Comparison of ENCODE assay signal across 8 cellular contexts in the genomic region with DNA sequence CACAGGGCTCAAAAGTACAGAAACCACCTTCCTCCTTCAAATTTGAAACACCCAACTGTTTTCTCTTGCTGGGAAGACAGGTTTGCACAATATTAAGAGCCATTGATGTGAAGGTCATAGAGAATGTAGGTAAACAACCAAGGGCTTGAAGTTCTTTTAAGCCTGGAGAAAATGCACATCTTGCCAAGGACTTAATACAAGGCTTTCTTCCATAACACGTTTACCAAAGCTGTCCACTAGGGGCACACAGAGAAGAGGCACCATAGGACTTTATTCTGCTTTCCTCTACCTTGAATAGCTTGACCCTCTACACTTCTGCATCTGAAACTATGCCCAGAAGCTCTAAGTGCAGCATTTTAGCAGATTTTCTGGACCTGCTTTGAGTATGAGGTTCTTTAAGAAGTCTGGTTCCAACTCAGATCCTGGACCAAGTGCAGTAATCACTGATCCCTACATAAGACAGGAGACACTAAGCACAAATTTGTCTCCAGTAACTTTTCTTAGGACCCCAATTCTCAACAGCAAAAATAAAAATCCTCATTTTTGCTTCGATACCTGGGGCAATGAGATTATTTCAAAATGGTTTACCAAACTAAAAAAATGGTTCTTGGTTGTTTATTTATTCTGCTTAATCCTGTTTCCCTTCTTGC.
DNase-seq lines count a peak whose midpoint lies in the region; ATAC-seq and TF ChIP-seq lines count a peak whose summit lies in the region.

No MANE protein-coding gene starts in this region.

- H3K9ac ChIP-seq in adipocyte (ENCODE audit: low read length) = no peak overlapping the region

- H3K9me3 Mint-ChIP-seq in stimulated activated naive B cell treated with anti-CD40 and anti-IgM and Interleukin-4, amounts not matched to agents 10 μg/mL and 1 μg/mL and 100 μg/mL, for 72 hours = no peaks in the 10 kb centered on the region
- no peaks in the 10 kb centered on the region for H3K9me3 Mint-ChIP-seq in activated CD4-positive, alpha-beta memory T cell treated with anti-CD3 and anti-CD28 coated beads, Interleukin-2, amount 10 ng/mL, durations not matched to agents 7 days and 5 days

- CTCF ChIA-PET in activated CD4-positive, alpha-beta memory T cell treated with anti-CD3 and anti-CD28 coated beads, Interleukin-2, amount 10 ng/mL, durations not matched to agents 7 days and 5 days (lab: Charles Lee) = interaction anchor here (1.0 to 1.4 kb wide), 2 partner anchors 15 to 21 kb away, joined by 3 read pairs; no protein-coding TSS in a partner anchor

- peak; percentile 76 to 80 for ATAC-seq in stimulated activated naive B cell treated with anti-CD40 and anti-IgM and Interleukin-4, amounts not matched to agents 10 μg/mL and 1 μg/mL and 100 μg/mL, for 72 hours (replicated peaks)

- no peaks in the 10 kb centered on the region for H3K27me3 Mint-ChIP-seq in stimulated activated naive B cell treated with anti-CD40 and anti-IgM and Interleukin-4, amounts not matched to agents 10 μg/mL and 1 μg/mL and 100 μg/mL, for 72 hours
- H3K27me3 Mint-ChIP-seq in activated CD4-positive, alpha-beta memory T cell treated with anti-CD3 and anti-CD28 coated beads, Interleukin-2, amount 10 ng/mL, durations not matched to agents 7 days and 5 days = peaks cover 1% of the 10 kb centered on the region

- H3K4me1 ChIP-seq in adipocyte (ENCODE audit: control insufficient read depth, insufficient read depth, low read length) (peaks cover 12% of the 10 kb centered on the region), hepatocyte (ENCODE audit: insufficient read depth) (no peaks in the 10 kb centered on the region)

- no peak overlapping the region for H2AFZ ChIP-seq in hepatocyte

- WGBS in hepatocyte (ENCODE audit: low lambda C conversion rate, missing lambda C conversion rate) = 43% methylated on average over 2 of the region's 2 CpGs

- no peak overlapping the region for H3K4me3 Mint-ChIP-seq in stimulated activated naive B cell treated with anti-CD40 and anti-IgM and Interleukin-4, amounts not matched to agents 10 μg/mL and 1 μg/mL and 100 μg/mL, for 72 hours
- no peak overlapping the region for H3K4me3 Mint-ChIP-seq in activated CD4-positive, alpha-beta memory T cell treated with anti-CD3 and anti-CD28 coated beads, Interleukin-2, amount 10 ng/mL, durations not matched to agents 7 days and 5 days

- peak; percentile 51 for TF ChIP-seq CTCF in hepatocyte (IDR thresholded peaks at IDR 0.05; ENCODE audit: poor library complexity)

- no peaks in the 10 kb centered on the region for H3K79me2 ChIP-seq in hepatocyte

- H3K9me3 ChIP-seq in adipocyte (ENCODE audit: control insufficient read depth, low read length) = no peaks in the 10 kb centered on the region
- no peaks in the 10 kb centered on the region for H3K9me3 ChIP-seq in hepatocyte (ENCODE audit: low read depth)

- H3K27me3 ChIP-seq in adipocyte (replicated peaks; ENCODE audit: control insufficient read depth, insufficient read depth, low read length) (no peaks in the 10 kb centered on the region), hepatocyte (no peaks in the 10 kb centered on the region)

- no peak overlapping the region for H3K27ac Mint-ChIP-seq in stimulated activated naive B cell treated with anti-CD40 and anti-IgM and Interleukin-4, amounts not matched to agents 10 μg/mL and 1 μg/mL and 100 μg/mL, for 72 hours
- no peak overlapping the region for H3K27ac Mint-ChIP-seq in activated CD4-positive, alpha-beta memory T cell treated with anti-CD3 and anti-CD28 coated beads, Interleukin-2, amount 10 ng/mL, durations not matched to agents 7 days and 5 days

- no peak overlapping the region for H3K4me2 ChIP-seq in hepatocyte

- peak; percentile 11 for DNase-seq in stimulated activated CD4-positive, alpha-beta T cell treated with anti-CD3 and anti-CD28 coated beads, Interleukin-15, amount 100 ng/mL, for 24 hours
- no peak for DNase-seq in stimulated activated CD4-positive, alpha-beta T cell treated with anti-CD3 and anti-CD28 coated beads, Interleukin-1b, Interleukin-23, amount 100 ng/mL, for 48 hours
- DNase-seq in H4 (ENCODE audit: low spot score) (peak; percentile 56), M059J (ENCODE audit: low read depth) (peak; percentile 58), adipocyte (ENCODE audit: low read depth) (peak; percentile 74), hepatocyte (ENCODE audit: low spot score) (peak; percentile 71)
- DNase-seq in stimulated activated naive B cell treated with anti-CD40 and anti-IgM and Interleukin-4, amounts not matched to agents 10 μg/mL and 1 μg/mL and 100 μg/mL, for 72 hours = no peak
- DNase-seq in activated CD4-positive, alpha-beta memory T cell treated with anti-CD3 and anti-CD28 coated beads, Interleukin-2, amount 10 ng/mL, durations not matched to agents 7 days and 5 days = no peak

- H4K20me1 ChIP-seq in hepatocyte (ENCODE audit: insufficient read depth, poor library complexity, severe bottlenecking) = no peaks in the 10 kb centered on the region

- peaks cover 2 to 6% of the 10 kb centered on the region in 2 donors for H3K4me1 Mint-ChIP-seq in stimulated activated naive B cell treated with anti-CD40 and anti-IgM and Interleukin-4, amounts not matched to agents 10 μg/mL and 1 μg/mL and 100 μg/mL, for 72 hours
- no peaks in the 10 kb centered on the region for H3K4me1 Mint-ChIP-seq in activated CD4-positive, alpha-beta memory T cell treated with anti-CD3 and anti-CD28 coated beads, Interleukin-2, amount 10 ng/mL, durations not matched to agents 7 days and 5 days

- no peaks in the 10 kb centered on the region for H3K9me2 ChIP-seq in hepatocyte (replicated peaks; ENCODE audit: insufficient read depth)

- POLR2A ChIA-PET in activated CD4-positive, alpha-beta memory T cell treated with anti-CD3 and anti-CD28 coated beads, Interleukin-2, amount 10 ng/mL, durations not matched to agents 7 days and 5 days (lab: Charles Lee) = no interaction called here

- peaks cover 96% of the 10 kb centered on the region for H3K36me3 ChIP-seq in adipocyte (ENCODE audit: control insufficient read depth, insufficient read depth, low read length, severe bottlenecking)
- H3K36me3 ChIP-seq in hepatocyte (replicated peaks; ENCODE audit: insufficient read depth, low read depth) = no peaks in the 10 kb centered on the region

- H3K36me3 Mint-ChIP-seq in stimulated activated naive B cell treated with anti-CD40 and anti-IgM and Interleukin-4, amounts not matched to agents 10 μg/mL and 1 μg/mL and 100 μg/mL, for 72 hours = no peaks in the 10 kb centered on the region
- H3K36me3 Mint-ChIP-seq in activated CD4-positive, alpha-beta memory T cell treated with anti-CD3 and anti-CD28 coated beads, Interleukin-2, amount 10 ng/mL, durations not matched to agents 7 days and 5 days (ENCODE audit: low read depth) = no peaks in the 10 kb centered on the region

- no peak overlapping the region for H3K27ac ChIP-seq in hepatocyte

- no peak overlapping the region for H3K4me3 ChIP-seq in adipocyte (ENCODE audit: low read length)
- H3K4me3 ChIP-seq in hepatocyte = no peak overlapping the region

Comparison
In these comparisons a context has a peak if more than half of its experiments do, and no peak if none do; other contexts are left out.
1. DNase-seq: peak in stimulated activated CD4-positive, alpha-beta T cell treated with anti-CD3 and anti-CD28 coated beads, Interleukin-15, amount 100 ng/mL, for 24 hours (single experiment), H4 (single experiment), M059J (single experiment), adipocyte (single experiment) and hepatocyte (single experiment); none in stimulated activated CD4-positive, alpha-beta T cell treated with anti-CD3 and anti-CD28 coated beads, Interleukin-1b, Interleukin-23, amount 100 ng/mL, for 48 hours (single experiment), stimulated activated naive B cell treated with anti-CD40 and anti-IgM and Interleukin-4, amounts not matched to agents 10 μg/mL and 1 μg/mL and 100 μg/mL, for 72 hours (single experiment) and activated CD4-positive, alpha-beta memory T cell treated with anti-CD3 and anti-CD28 coated beads, Interleukin-2, amount 10 ng/mL, durations not matched to agents 7 days and 5 days (single experiment).